Comparison of ENCODE assay signal across 24 cellular contexts in the genomic region with DNA sequence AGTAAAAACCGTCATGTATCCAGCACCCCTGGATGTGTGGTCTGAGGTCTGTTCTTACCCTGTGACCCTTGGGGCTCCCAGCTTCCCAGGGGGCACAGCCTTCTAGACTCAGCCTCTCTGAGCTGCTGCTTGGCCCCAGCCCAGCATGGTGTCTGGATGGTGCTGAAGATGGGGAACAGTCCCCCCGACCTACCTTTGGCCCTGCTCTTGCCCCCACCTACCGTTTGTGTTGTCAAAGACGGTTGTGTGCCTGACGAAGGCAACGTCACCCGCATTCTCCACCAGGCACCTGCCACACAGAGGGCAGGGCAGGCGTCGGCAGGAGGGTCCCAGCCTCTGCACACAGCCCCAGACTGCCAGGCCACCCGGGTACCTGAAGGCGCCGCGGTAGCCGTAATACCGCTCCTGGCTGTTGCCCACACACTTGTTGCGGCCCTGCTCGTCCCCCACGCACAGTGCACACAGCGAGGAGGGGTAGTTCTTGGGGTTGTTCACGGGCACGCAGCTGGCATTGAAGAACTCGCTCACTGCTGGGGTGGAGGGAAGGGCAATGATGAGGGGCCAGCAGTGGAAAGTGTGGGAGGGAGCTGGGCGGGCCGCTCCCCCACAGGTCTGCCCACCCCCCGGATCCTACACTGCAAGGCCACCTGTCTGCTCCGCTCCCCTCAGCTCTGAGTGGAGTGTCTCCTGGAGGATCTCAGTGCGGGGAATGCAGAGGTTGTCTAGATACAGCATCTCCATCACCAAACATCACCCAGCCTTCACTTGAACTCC.
"Had no signal": no experiment of that assay in that cellular context is flagged by ENCODE, and none has a peak within 500 bp of the region (broad histone marks: within the 10 kb centered on the region; RNA-seq: fewer than 3 reads in every experiment).

No MANE protein-coding gene starts in this region.

- DNase-seq: activated B cell treated with CpG ODN at 0.5 μM for 24 hours; activated CD4-positive, alpha-beta memory T cell treated with anti-CD3 and anti-CD28 coated beads, Interleukin-2, amount 10 ng/mL, durations not matched to agents 7 days and 5 days; activated CD4-positive, alpha-beta T cell treated with anti-CD3 and anti-CD28 coated beads for 1 hour; activated CD4-positive, alpha-beta T cell treated with anti-CD3 and anti-CD28 coated beads, Interleukin-2, amount 50 U/mL, for 1 hour; activated gamma-delta T cell treated with Interleukin-2 at 50 U/mL for 16 hours; activated naive CD4-positive, alpha-beta T cell treated with anti-CD3 and anti-CD28 coated beads, Interleukin-2, amount 10 ng/mL, durations not matched to agents 7 days and 5 days; activated naive CD8-positive, alpha-beta T cell treated with anti-CD3 and anti-CD28 coated beads for 36 hours; activated T-cell treated with anti-CD3 and anti-CD28 coated beads for 4 hours; activated T-cell treated with anti-CD3 and anti-CD28 coated beads, Interleukin-2, amount 50 U/mL, for 72 hours; cerebellar nuclear complex; Kasumi-1; NCI-H1105 treated with DMSO at 0.1 percent for 48 hours; NCI-H1436 treated with DMSO at 0.1 percent for 48 hours; NCI-H187; NCI-H2081; NCI-H510A treated with DMSO at 0.1 percent for 48 hours; NCI-H69; NK-92 treated with Interleukin-12 subunit alpha and Interleukin-12 subunit beta, amount 100 ng/mL, for 24 hours; Peyer's patch; SIG-M5; T-cell; T-helper 2 cell; T1000 had no signal

- H3K27me3 ChIP-seq: Peyer's patch had no signal

- H3K36me3 ChIP-seq: Peyer's patch had no signal

- FAIRE-seq: TTC549 had no signal

- H3K9me3 ChIP-seq: Peyer's patch had no signal

- H3K27ac ChIP-seq: Peyer's patch had no signal

- ATAC-seq: activated T-cell treated with anti-CD3 and anti-CD28 coated beads, Interleukin-2, amount 50 U/mL, for 72 hours; T-cell had no signal

- H3K4me3 ChIP-seq: Peyer's patch had no signal
